In genomic region chr1:27568247-27569087, GRCh38 we compare ENCODE assay signal across 1 cellular context.
TF ChIP-seq lines count a peak whose summit lies in the region.

No MANE protein-coding gene starts in this region.

TF ChIP-seq in K562, 482 proteins besides CTCF, POLR2A, EP300 and RAD21 (continued from another document and continues in another):
- no peak for TF ChIP-seq NR2C2 (CRISPR knock-in tag; IDR thresholded peaks at IDR 0.05)
- no peak; the same call in 1 of the 2 replicates for TF ChIP-seq NR2C2 (tag; IDR thresholded peaks at IDR 0.05)
- TF ChIP-seq KDM1A (IDR thresholded peaks at IDR 0.05): no peak
- TF ChIP-seq STAT5A (IDR thresholded peaks at IDR 0.05; ENCODE audit: borderline replicate concordance, low read length): no peak
- no peak for TF ChIP-seq CBFA2T3 (IDR thresholded peaks at IDR 0.05)
- no peak for TF ChIP-seq ETV5 (CRISPR knock-in tag; IDR thresholded peaks at IDR 0.05; ENCODE audit: low read depth)
- no peak for TF ChIP-seq SRSF7 (optimal IDR thresholded peaks at IDR 0.05; ENCODE audit: low read depth, low read length)
- TF ChIP-seq TCF3 (CRISPR knock-in tag; IDR thresholded peaks at IDR 0.05): no peak; the same call in 1 of the 2 replicates
- no peak for TF ChIP-seq ZNF431 (CRISPR knock-in tag; IDR thresholded peaks at IDR 0.05)
- TF ChIP-seq GATAD2B (IDR thresholded peaks at IDR 0.05; ENCODE audit: borderline replicate concordance): no peak
- no peak for TF ChIP-seq ARNT (IDR thresholded peaks at IDR 0.05)
- no peak for TF ChIP-seq GMEB1 (CRISPR knock-in tag; IDR thresholded peaks at IDR 0.05)
- no peak for TF ChIP-seq ZNF695 (CRISPR knock-in tag; IDR thresholded peaks at IDR 0.05)
- no peak for TF ChIP-seq SETDB1 (IDR thresholded peaks at IDR 0.05; ENCODE audit: low read length)
- TF ChIP-seq ZNF165 (CRISPR knock-in tag; IDR thresholded peaks at IDR 0.05; ENCODE audit: borderline replicate concordance): no peak
- no peak for TF ChIP-seq FOXJ2 (tag; IDR thresholded peaks at IDR 0.05)
- TF ChIP-seq GABPB1 (CRISPR knock-in tag; IDR thresholded peaks at IDR 0.05): peak; percentile 56; the same call in 1 of the 2 replicates
- TF ChIP-seq FOXA1 (IDR thresholded peaks at IDR 0.05; ENCODE audit: borderline replicate concordance): no peak
- TF ChIP-seq ZNF551 (CRISPR knock-in tag; IDR thresholded peaks at IDR 0.05): no peak
- TF ChIP-seq ELF4 (CRISPR knock-in tag; IDR thresholded peaks at IDR 0.05): no peak
- peak; percentile 65; the same call in 1 of the 2 replicates for TF ChIP-seq SOX6 (IDR thresholded peaks at IDR 0.05)
- TF ChIP-seq CHCHD3 (CRISPR knock-in tag; IDR thresholded peaks at IDR 0.05): no peak
- TF ChIP-seq KAT8 (IDR thresholded peaks at IDR 0.05; ENCODE audit: low read depth): no peak
- TF ChIP-seq ZNF232 (CRISPR knock-in tag; IDR thresholded peaks at IDR 0.05): no peak
- TF ChIP-seq ZKSCAN1 (IDR thresholded peaks at IDR 0.05; ENCODE audit: low read depth, low read length): 0 out of 2 replicates have a peak, but pooled peaks have one; percentile 13
- no peak for TF ChIP-seq EHMT2 (IDR thresholded peaks at IDR 0.05)
- TF ChIP-seq JUN (IDR thresholded peaks at IDR 0.05; ENCODE audit: borderline replicate concordance, low read depth, low read length): 0 out of 2 replicates have a peak, but pooled peaks have one; percentile 36
- TF ChIP-seq JUN (CRISPR knock-in tag; IDR thresholded peaks at IDR 0.05; ENCODE audit: borderline replicate concordance): no peak; the same call in 1 of the 2 replicates
- TF ChIP-seq CREB1 (IDR thresholded peaks at IDR 0.05): peak; percentile 52; the same call in 1 of the 2 replicates
- no peak; the same call in 1 of the 2 replicates for TF ChIP-seq CREB1 (CRISPR knock-in tag; IDR thresholded peaks at IDR 0.05)
- TF ChIP-seq GTF2B (IDR thresholded peaks at IDR 0.05; ENCODE audit: extremely low read depth, insufficient read length): no peak
- 0 out of 4 replicates have a peak, but pooled peaks of 1 of the 2 experiments have one; percentile 43 for TF ChIP-seq HDAC1 (IDR thresholded peaks at IDR 0.05)
- no peak for TF ChIP-seq RBM22 (IDR thresholded peaks at IDR 0.05; ENCODE audit: low read depth, low read length, poor library complexity, severe bottlenecking)
- no peak for TF ChIP-seq ZNF175 (CRISPR knock-in tag; IDR thresholded peaks at IDR 0.05; ENCODE audit: low read depth)
- peak; percentile 89 for TF ChIP-seq HNRNPL (IDR thresholded peaks at IDR 0.05; ENCODE audit: low read depth, low read length)
- TF ChIP-seq CBX1 (IDR thresholded peaks at IDR 0.05; ENCODE audit: low read depth): 0 out of 2 replicates have a peak, but pooled peaks have one; percentile 30
- TF ChIP-seq NCOR1 (IDR thresholded peaks at IDR 0.05): no peak
- no peak for TF ChIP-seq PATZ1 (CRISPR knock-in tag; IDR thresholded peaks at IDR 0.05; ENCODE audit: borderline replicate concordance)
- TF ChIP-seq CGGBP1 (CRISPR knock-in tag; IDR thresholded peaks at IDR 0.05): no peak
- TF ChIP-seq ZNF449 (CRISPR knock-in tag; IDR thresholded peaks at IDR 0.05): no peak
- TF ChIP-seq KLF10 (CRISPR knock-in tag; IDR thresholded peaks at IDR 0.05): no peak
- no peak for TF ChIP-seq ZBTB8A (IDR thresholded peaks at IDR 0.05; ENCODE audit: partially characterized antibody)
- TF ChIP-seq NFXL1 (CRISPR knock-in tag; IDR thresholded peaks at IDR 0.05): no peak
- TF ChIP-seq ARID3B (CRISPR knock-in tag; IDR thresholded peaks at IDR 0.05; ENCODE audit: borderline replicate concordance): no peak
- TF ChIP-seq ZNF384 (IDR thresholded peaks at IDR 0.05; ENCODE audit: low read depth, low read length): no peak
- no peak for TF ChIP-seq MEF2A (IDR thresholded peaks at IDR 0.05; ENCODE audit: control insufficient read depth, low read depth, low read length)
- TF ChIP-seq HOXB6 (CRISPR knock-in tag; IDR thresholded peaks at IDR 0.05; ENCODE audit: borderline replicate concordance): no peak
- TF ChIP-seq NCOA2 (IDR thresholded peaks at IDR 0.05; ENCODE audit: partially characterized antibody in 2 of 2): no peak
- no peak for TF ChIP-seq TAF9B (IDR thresholded peaks at IDR 0.05; ENCODE audit: partially characterized antibody)
- no peak for TF ChIP-seq ZNF217 (CRISPR knock-in tag; IDR thresholded peaks at IDR 0.05)
- no peak for TF ChIP-seq HNRNPH1 (optimal IDR thresholded peaks at IDR 0.05; ENCODE audit: low read depth, low read length)
- TF ChIP-seq NFE2L1 (tag; IDR thresholded peaks at IDR 0.05; ENCODE audit: borderline replicate concordance, low read depth): no peak
- peak; percentile 59; the same call in 1 of the 2 replicates for TF ChIP-seq CBFB (CRISPR knock-in tag; IDR thresholded peaks at IDR 0.05)
- TF ChIP-seq ZBTB34 (CRISPR knock-in tag; IDR thresholded peaks at IDR 0.05): no peak
- no peak for TF ChIP-seq NFATC3 (IDR thresholded peaks at IDR 0.05)
- TF ChIP-seq POLR2H (tag; IDR thresholded peaks at IDR 0.05; ENCODE audit: low read depth): no peak
- no peak for TF ChIP-seq ZBTB17 (CRISPR knock-in tag; IDR thresholded peaks at IDR 0.05)
- TF ChIP-seq ZNF224 (CRISPR knock-in tag; IDR thresholded peaks at IDR 0.05): no peak
- TF ChIP-seq HMG20B (CRISPR knock-in tag; IDR thresholded peaks at IDR 0.05): no peak
- no peak for TF ChIP-seq ZNF518B (CRISPR knock-in tag; IDR thresholded peaks at IDR 0.05)
- peak; percentile 39 for TF ChIP-seq RBM25 (IDR thresholded peaks at IDR 0.05; ENCODE audit: low read depth, low read length, severe bottlenecking)
- peak; percentile 51 for TF ChIP-seq JUND (IDR thresholded peaks at IDR 0.05; ENCODE audit: borderline replicate concordance, low read depth, low read length)
- TF ChIP-seq JUND (tag; IDR thresholded peaks at IDR 0.05; ENCODE audit: borderline replicate concordance, low read depth, low read length): no peak; the same call in 2 of the 3 replicates
- TF ChIP-seq MLLT1 (IDR thresholded peaks at IDR 0.05): no peak
- no peak for TF ChIP-seq PURB (CRISPR knock-in tag; IDR thresholded peaks at IDR 0.05; ENCODE audit: low read depth)
- no peak for TF ChIP-seq NFIC (IDR thresholded peaks at IDR 0.05)
- no peak for TF ChIP-seq XRCC4 (IDR thresholded peaks at IDR 0.05; ENCODE audit: extremely low read depth, insufficient read depth, insufficient read length)
